Comparison of ENCODE assay signal across 8 cellular contexts in genomic region chr16:19071811-19072777, GRCh38. TPM values are rescaled to one million over a fixed set of nuclear protein-coding genes. Genes with fewer than 3 reads are reported as not detected.
DNase-seq lines count a peak whose midpoint lies in the region; ATAC-seq and TF ChIP-seq lines count a peak whose summit lies in the region.

No MANE protein-coding gene starts in this region.

- no peak overlapping the region for H3K27ac ChIP-seq in Peyer's patch
- H3K27ac ChIP-seq in gastrocnemius medialis, result peak overlapping the region in 1 of 4 donors; percentile 79

- TF ChIP-seq CTCF in Peyer's patch (IDR thresholded peaks at IDR 0.05), result peak in 4 of 6 experiments; percentile 58 to 86 (median 81)
- TF ChIP-seq CTCF in gastrocnemius medialis (IDR thresholded peaks at IDR 0.05 in 4 of 5, conservative IDR thresholded peaks at IDR 0.05 in 1 of 5), result peak in 4 of 5 experiments; percentile 27 to 59 (median 54)

- no peak for ATAC-seq in left cardiac atrium
- no peak for ATAC-seq in gastrocnemius medialis
- no peak for ATAC-seq in HG02852 (IDR thresholded peaks at IDR 0.05; ENCODE audit: unreplicated experiment)
- ATAC-seq in GM19023 (IDR thresholded peaks at IDR 0.05; ENCODE audit: unreplicated experiment), result no peak

- H3K27me3 ChIP-seq in Peyer's patch (no peaks in the 10 kb centered on the region), gastrocnemius medialis (no peaks in the 10 kb centered on the region)

- no peaks in the 10 kb centered on the region for H3K9me3 ChIP-seq in Peyer's patch
- no peaks in the 10 kb centered on the region for H3K9me3 ChIP-seq in gastrocnemius medialis

- in situ Hi-C loops in gastrocnemius medialis (cut with MboI; ENCODE audit: low sequenced_read_pairs in 4 of 4), result loop anchor here in 2 of 4 donors (10.0 to 25.0 kb wide), 2 partner anchors 87 to 285 kb away; partner anchors contain the start of genes RPS15A (in 1 of the 2) and TMC7 (in 1 of the 2)

- H3K36me3 Mint-ChIP-seq in activated naive CD8-positive, alpha-beta T cell treated with anti-CD3 and anti-CD28 coated beads for 36 hours, result peaks cover 14% of the 10 kb centered on the region

- no peak overlapping the region for H3K27ac Mint-ChIP-seq in activated naive CD8-positive, alpha-beta T cell treated with anti-CD3 and anti-CD28 coated beads for 36 hours

- H3K9me3 Mint-ChIP-seq in activated naive CD8-positive, alpha-beta T cell treated with anti-CD3 and anti-CD28 coated beads for 36 hours, result no peaks in the 10 kb centered on the region

- H3K4me1 Mint-ChIP-seq in activated naive CD8-positive, alpha-beta T cell treated with anti-CD3 and anti-CD28 coated beads for 36 hours, result peaks cover 6% of the 10 kb centered on the region

- DNase-seq in AML-193 (lab: John Stamatoyannopoulos, UW) (peak; percentile 8 to 13), H4 (ENCODE audit: low spot score) (peak; percentile 59), Peyer's patch (peak; percentile 31 to 87 (median 76)), left cardiac atrium (peak; percentile 45), gastrocnemius medialis (peak in 1 of 2 donors; percentile 33)
- DNase-seq in activated naive CD8-positive, alpha-beta T cell treated with anti-CD3 and anti-CD28 coated beads for 36 hours, result peak; percentile 50

- H3K4me1 ChIP-seq in Peyer's patch (no peaks in the 10 kb centered on the region), gastrocnemius medialis (peaks cover 33 to 37% of the 10 kb centered on the region in 2 donors)

- H3K4me3 Mint-ChIP-seq in activated naive CD8-positive, alpha-beta T cell treated with anti-CD3 and anti-CD28 coated beads for 36 hours, result no peak overlapping the region

- H3K36me3 ChIP-seq in Peyer's patch (peaks cover 0 to 39% (median 0%) of the 10 kb centered on the region in 3 donors), gastrocnemius medialis (peaks cover 0 to 6% of the 10 kb centered on the region in 2 donors)

- intact Hi-C loops in left cardiac atrium (cut with DNase I) (loop anchor here in 1 of 2 donors (1.0 kb wide), 1 partner anchor 89 kb away; the partner anchor contains the start of gene TMC7), gastrocnemius medialis (cut with DNase I; ENCODE audit: low total_unique reads) (no loop called here)

- H3K4me3 ChIP-seq in Peyer's patch (no peak overlapping the region), gastrocnemius medialis (no peak overlapping the region)

- H3K27me3 Mint-ChIP-seq in activated naive CD8-positive, alpha-beta T cell treated with anti-CD3 and anti-CD28 coated beads for 36 hours, result no peaks in the 10 kb centered on the region

- TF ChIP-seq POLR2A in Peyer's patch (IDR thresholded peaks at IDR 0.05) (no peak), gastrocnemius medialis (IDR thresholded peaks at IDR 0.05) (no peak)

RNA-seq across cellular contexts. Expression of gene COQ7, which starts 4.7 kb away (rescaled TPM):
- total RNA-seq in H4 (2014; rRNA removed; shearing (Covaris generic)), result 8.2 and 25.8 TPM in 2 replicates
- 10 to 100 TPM; 16.5 to 29.1 (median 20.6) TPM for total RNA-seq in Peyer's patch
- 10 to 100 TPM; 19.8 to 22.5 TPM for total RNA-seq in activated naive CD8-positive, alpha-beta T cell treated with anti-CD3 and anti-CD28 coated beads for 36 hours
- total RNA-seq in left cardiac atrium, result 10 to 100 TPM; 30.6 to 31.5 TPM
- total RNA-seq in gastrocnemius medialis, result 10 to 100 TPM; 15.1 to 36.2 (median 21.7) TPM

RNA-seq across cellular contexts. Expression of gene ITPRIPL2, which starts 41.7 kb away (rescaled TPM):
- 8.2 and 8.7 TPM in 2 replicates for total RNA-seq in H4 (2014; rRNA removed; shearing (Covaris generic))
- total RNA-seq in Peyer's patch (10 to 100 TPM; 23.6 to 38.9 (median 32.5) TPM), left cardiac atrium (10 to 100 TPM; 23.3 to 40.7 TPM), gastrocnemius medialis (10 to 100 TPM; 13.3 to 18.9 (median 18.5) TPM)
- under 1 TPM; 0.35 to 0.38 TPM for total RNA-seq in activated naive CD8-positive, alpha-beta T cell treated with anti-CD3 and anti-CD28 coated beads for 36 hours
